Comparison of ENCODE assay signal across 10 cellular contexts in the genomic region with DNA sequence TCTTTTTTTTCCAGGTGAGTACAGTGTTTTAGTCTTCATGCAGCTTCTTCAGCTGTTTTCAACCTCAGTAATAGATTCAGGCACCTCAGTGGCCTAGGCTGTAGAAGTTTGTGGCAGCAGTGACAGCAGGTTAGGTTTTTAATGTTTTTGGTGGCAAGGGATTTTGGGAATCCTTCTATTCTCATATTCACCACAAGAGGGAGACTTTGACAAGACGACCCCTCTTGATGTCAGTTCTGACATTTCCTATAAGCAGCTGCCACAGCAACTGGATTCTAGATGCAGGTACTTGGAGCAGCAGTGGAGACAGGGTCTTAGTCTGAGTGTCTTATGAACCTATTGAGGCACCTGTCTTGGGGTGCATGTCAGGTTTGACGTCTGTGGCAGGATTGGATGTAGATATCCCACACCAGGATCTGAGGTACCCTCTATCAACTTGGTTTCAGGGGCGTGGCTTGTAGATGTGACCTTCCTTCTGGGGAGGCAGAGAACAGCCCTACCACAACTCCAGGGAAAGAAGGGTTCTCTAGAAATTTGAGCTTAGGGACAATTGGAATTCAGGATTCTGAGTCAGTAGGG.
DNase-seq lines count a peak whose midpoint lies in the region; ATAC-seq and TF ChIP-seq lines count a peak whose summit lies in the region.
"Had no signal": no experiment of that assay in that cellular context is flagged by ENCODE, and none has a peak within 500 bp of the region (broad histone marks: within the 10 kb centered on the region; RNA-seq: fewer than 3 reads in every experiment).

No MANE protein-coding gene starts in this region.

- DNase-seq in ELF-1 (ENCODE audit: low read depth, low spot score) (peak; percentile 41), RWPE2 (ENCODE audit: low spot score) (no peak), iPS-NIHi11 (ENCODE audit: low spot score) (peak; percentile 49), germinal center (ENCODE audit: low spot score) (no peak), activated T-cell treated with anti-CD3 and anti-CD28 coated beads for 4 hours (no peak)

- TF ChIP-seq RAD21 in Ishikawa (IDR thresholded peaks at IDR 0.05; ENCODE audit: low read depth), result peak; percentile 59

- no peaks in the 10 kb centered on the region for H3K27me3 ChIP-seq in RWPE2 (ENCODE audit: insufficient read depth, poor library complexity, severe bottlenecking)
- H3K27me3 ChIP-seq: cardiac muscle cell, gastroesophageal sphincter had no signal

- no peaks in the 10 kb centered on the region for H3K4me1 ChIP-seq in RWPE2 (ENCODE audit: insufficient read depth, poor library complexity, severe bottlenecking)
- H3K4me1 ChIP-seq: gastroesophageal sphincter had no signal

- peak; percentile 65 for TF ChIP-seq CTCF in RWPE2 (IDR thresholded peaks at IDR 0.05; ENCODE audit: poor library complexity, severe bottlenecking)

- H3K36me3 ChIP-seq in RWPE2 (ENCODE audit: low read depth), result no peaks in the 10 kb centered on the region
- H3K36me3 ChIP-seq: cardiac muscle cell, gastroesophageal sphincter had no signal

- H3K4me3 ChIP-seq in RWPE2 (ENCODE audit: severe bottlenecking), result no peak overlapping the region
- H3K4me3 ChIP-seq: cardiac muscle cell, gastroesophageal sphincter had no signal

- H3K27ac ChIP-seq in RWPE2 (ENCODE audit: poor library complexity, severe bottlenecking), result no peak overlapping the region
- H3K27ac ChIP-seq: cardiac muscle cell, gastroesophageal sphincter had no signal

- TF ChIP-seq EP300 in Ishikawa (IDR thresholded peaks at IDR 0.05; ENCODE audit: borderline replicate concordance), result no peak

- H3K9me3 ChIP-seq in RWPE2 (ENCODE audit: severe bottlenecking), result no peaks in the 10 kb centered on the region

- no peak for ATAC-seq in RWPE2 (ENCODE audit: low read depth)
- no peak for ATAC-seq in HG03159 (IDR thresholded peaks at IDR 0.05; ENCODE audit: unreplicated experiment)
- ATAC-seq in HG03354 (IDR thresholded peaks at IDR 0.05; ENCODE audit: poor library complexity, severe bottlenecking, unreplicated experiment), result no peak
- ATAC-seq: gastroesophageal sphincter had no signal

TF ChIP-seq in Ishikawa, 13 proteins besides CTCF, POLR2A, EP300 and RAD21:
- TF ChIP-seq, protein P1, sequence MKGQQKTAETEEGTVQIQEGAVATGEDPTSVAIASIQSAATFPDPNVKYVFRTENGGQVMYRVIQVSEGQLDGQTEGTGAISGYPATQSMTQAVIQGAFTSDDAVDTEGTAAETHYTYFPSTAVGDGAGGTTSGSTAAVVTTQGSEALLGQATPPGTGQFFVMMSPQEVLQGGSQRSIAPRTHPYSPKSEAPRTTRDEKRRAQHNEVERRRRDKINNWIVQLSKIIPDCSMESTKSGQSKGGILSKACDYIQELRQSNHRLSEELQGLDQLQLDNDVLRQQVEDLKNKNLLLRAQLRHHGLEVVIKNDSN (IDR thresholded peaks at IDR 0.05), result no peak
- TF ChIP-seq TAF1 (IDR thresholded peaks at IDR 0.05; ENCODE audit: low read depth) (no peak), NFIC (IDR thresholded peaks at IDR 0.05) (no peak), CREB1 (IDR thresholded peaks at IDR 0.05; ENCODE audit: low read depth) (no peak), YY1 (IDR thresholded peaks at IDR 0.05; ENCODE audit: low read depth) (no peak), FOXM1 (IDR thresholded peaks at IDR 0.05; ENCODE audit: borderline replicate concordance, low read depth) (no peak), TEAD4 (IDR thresholded peaks at IDR 0.05) (no peak), EGR1 (IDR thresholded peaks at IDR 0.05) (no peak), ZBTB7A (IDR thresholded peaks at IDR 0.05; ENCODE audit: low read depth) (no peak), CEBPB (IDR thresholded peaks at IDR 0.05) (no peak), TCF12 (IDR thresholded peaks at IDR 0.05; ENCODE audit: low read depth) (no peak)
- TF ChIP-seq, protein P2, sequence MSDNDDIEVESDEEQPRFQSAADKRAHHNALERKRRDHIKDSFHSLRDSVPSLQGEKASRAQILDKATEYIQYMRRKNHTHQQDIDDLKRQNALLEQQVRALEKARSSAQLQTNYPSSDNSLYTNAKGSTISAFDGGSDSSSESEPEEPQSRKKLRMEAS (IDR thresholded peaks at IDR 0.05), result no peak
- TF ChIP-seq, protein P3, sequence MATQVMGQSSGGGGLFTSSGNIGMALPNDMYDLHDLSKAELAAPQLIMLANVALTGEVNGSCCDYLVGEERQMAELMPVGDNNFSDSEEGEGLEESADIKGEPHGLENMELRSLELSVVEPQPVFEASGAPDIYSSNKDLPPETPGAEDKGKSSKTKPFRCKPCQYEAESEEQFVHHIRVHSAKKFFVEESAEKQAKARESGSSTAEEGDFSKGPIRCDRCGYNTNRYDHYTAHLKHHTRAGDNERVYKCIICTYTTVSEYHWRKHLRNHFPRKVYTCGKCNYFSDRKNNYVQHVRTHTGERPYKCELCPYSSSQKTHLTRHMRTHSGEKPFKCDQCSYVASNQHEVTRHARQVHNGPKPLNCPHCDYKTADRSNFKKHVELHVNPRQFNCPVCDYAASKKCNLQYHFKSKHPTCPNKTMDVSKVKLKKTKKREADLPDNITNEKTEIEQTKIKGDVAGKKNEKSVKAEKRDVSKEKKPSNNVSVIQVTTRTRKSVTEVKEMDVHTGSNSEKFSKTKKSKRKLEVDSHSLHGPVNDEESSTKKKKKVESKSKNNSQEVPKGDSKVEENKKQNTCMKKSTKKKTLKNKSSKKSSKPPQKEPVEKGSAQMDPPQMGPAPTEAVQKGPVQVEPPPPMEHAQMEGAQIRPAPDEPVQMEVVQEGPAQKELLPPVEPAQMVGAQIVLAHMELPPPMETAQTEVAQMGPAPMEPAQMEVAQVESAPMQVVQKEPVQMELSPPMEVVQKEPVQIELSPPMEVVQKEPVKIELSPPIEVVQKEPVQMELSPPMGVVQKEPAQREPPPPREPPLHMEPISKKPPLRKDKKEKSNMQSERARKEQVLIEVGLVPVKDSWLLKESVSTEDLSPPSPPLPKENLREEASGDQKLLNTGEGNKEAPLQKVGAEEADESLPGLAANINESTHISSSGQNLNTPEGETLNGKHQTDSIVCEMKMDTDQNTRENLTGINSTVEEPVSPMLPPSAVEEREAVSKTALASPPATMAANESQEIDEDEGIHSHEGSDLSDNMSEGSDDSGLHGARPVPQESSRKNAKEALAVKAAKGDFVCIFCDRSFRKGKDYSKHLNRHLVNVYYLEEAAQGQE (IDR thresholded peaks at IDR 0.05; ENCODE audit: low read depth), result no peak

Comparison
In these comparisons a context has a peak if more than half of its experiments do, and no peak if none do; other contexts are left out.
1. DNase-seq: peak in ELF-1 (single experiment) and iPS-NIHi11 (single experiment); none in RWPE2 (single experiment), germinal center (single experiment) and activated T-cell treated with anti-CD3 and anti-CD28 coated beads for 4 hours (single experiment).